In the genomic region with DNA sequence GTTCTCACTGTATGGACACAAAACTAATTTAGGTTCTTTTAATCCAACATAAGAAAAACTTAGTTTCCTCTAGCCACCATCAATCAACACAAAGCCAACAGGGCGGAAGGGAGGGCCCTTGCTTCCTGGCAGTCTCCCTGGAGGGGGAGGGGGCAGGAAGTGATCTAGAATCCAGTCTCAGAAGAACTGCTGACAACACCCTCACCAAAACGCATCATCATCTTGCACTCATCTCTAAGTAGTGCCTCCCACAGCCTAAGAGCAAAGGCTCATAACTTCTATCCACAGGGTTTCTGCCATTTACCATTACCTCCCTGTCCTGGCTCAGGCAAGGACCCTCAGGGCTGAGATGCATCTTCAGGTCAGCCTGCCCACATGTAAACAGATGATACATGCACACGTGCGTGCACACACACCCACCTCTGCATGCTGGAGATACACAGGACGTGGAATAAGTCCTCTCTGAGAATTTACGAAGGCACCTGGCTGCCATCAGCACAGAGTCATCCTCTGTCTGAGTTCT, we compare ENCODE assay signal across 1 cellular context.
TF ChIP-seq lines count a peak whose summit lies in the region.

No MANE protein-coding gene starts in this region.

TF ChIP-seq in K562, 482 proteins besides CTCF, POLR2A, EP300 and RAD21 (continued from another document):
- TF ChIP-seq, protein P1, sequence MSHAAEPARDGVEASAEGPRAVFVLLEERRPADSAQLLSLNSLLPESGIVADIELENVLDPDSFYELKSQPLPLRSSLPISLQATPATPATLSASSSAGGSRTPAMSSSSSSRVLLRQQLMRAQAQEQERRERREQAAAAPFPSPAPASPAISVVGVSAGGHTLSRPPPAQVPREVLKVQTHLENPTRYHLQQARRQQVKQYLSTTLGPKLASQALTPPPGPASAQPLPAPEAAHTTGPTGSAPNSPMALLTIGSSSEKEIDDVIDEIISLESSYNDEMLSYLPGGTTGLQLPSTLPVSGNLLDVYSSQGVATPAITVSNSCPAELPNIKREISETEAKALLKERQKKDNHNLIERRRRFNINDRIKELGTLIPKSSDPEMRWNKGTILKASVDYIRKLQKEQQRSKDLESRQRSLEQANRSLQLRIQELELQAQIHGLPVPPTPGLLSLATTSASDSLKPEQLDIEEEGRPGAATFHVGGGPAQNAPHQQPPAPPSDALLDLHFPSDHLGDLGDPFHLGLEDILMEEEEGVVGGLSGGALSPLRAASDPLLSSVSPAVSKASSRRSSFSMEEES (CRISPR knock-in tag; IDR thresholded peaks at IDR 0.05), result no peak
- TF ChIP-seq SAP30 (IDR thresholded peaks at IDR 0.05; ENCODE audit: borderline replicate concordance, insufficient read depth, low read depth, low read length, poor library complexity, severe bottlenecking) (no peak), SMARCE1 (IDR thresholded peaks at IDR 0.05) (no peak), TCF3 (CRISPR knock-in tag; IDR thresholded peaks at IDR 0.05) (peak; percentile 16; the same call in 1 of the 2 replicates), FUS (optimal IDR thresholded peaks at IDR 0.05; ENCODE audit: low read depth, low read length) (no peak), HDAC2 (IDR thresholded peaks at IDR 0.05) (no peak), ZBTB17 (CRISPR knock-in tag; IDR thresholded peaks at IDR 0.05) (0 out of 2 replicates have a peak, but pooled peaks have one; percentile 20), XRCC4 (IDR thresholded peaks at IDR 0.05; ENCODE audit: extremely low read depth, insufficient read depth, insufficient read length) (no peak), ZNF217 (CRISPR knock-in tag; IDR thresholded peaks at IDR 0.05) (no peak), HES1 (IDR thresholded peaks at IDR 0.05; ENCODE audit: low read depth) (no peak), MAFG (tag; conservative IDR thresholded peaks at IDR 0.05) (peak; percentile 82)
- TF ChIP-seq, protein P2, sequence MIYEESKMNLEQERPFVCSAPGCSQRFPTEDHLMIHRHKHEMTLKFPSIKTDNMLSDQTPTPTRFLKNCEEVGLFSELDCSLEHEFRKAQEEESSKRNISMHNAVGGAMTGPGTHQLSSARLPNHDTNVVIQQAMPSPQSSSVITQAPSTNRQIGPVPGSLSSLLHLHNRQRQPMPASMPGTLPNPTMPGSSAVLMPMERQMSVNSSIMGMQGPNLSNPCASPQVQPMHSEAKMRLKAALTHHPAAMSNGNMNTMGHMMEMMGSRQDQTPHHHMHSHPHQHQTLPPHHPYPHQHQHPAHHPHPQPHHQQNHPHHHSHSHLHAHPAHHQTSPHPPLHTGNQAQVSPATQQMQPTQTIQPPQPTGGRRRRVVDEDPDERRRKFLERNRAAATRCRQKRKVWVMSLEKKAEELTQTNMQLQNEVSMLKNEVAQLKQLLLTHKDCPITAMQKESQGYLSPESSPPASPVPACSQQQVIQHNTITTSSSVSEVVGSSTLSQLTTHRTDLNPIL (CRISPR knock-in tag; IDR thresholded peaks at IDR 0.05), result no peak
TF ChIP-seq in K562: peak in this region for 52.
